8 cellular contexts compared by ENCODE assay signal in genomic region chr12:1590083-1590979, GRCh38. TPM values are rescaled to one million over a fixed set of nuclear protein-coding genes. Genes with fewer than 3 reads are reported as not detected.
DNase-seq lines count a peak whose midpoint lies in the region; ATAC-seq and TF ChIP-seq lines count a peak whose summit lies in the region.

No MANE protein-coding gene starts in this region.

- H3K27ac ChIP-seq in hepatocyte: no peak overlapping the region

- ATAC-seq in activated naive CD8-positive, alpha-beta T cell treated with anti-CD3 and anti-CD28 coated beads, Interleukin-2, amount 10 ng/mL, durations not matched to agents 7 days and 5 days (ENCODE audit: low read depth): no peak
- ATAC-seq in omental fat pad (ENCODE audit: low FRiP score) (no peak), GM18861 (IDR thresholded peaks at IDR 0.05; ENCODE audit: unreplicated experiment) (no peak)

- 32% methylated on average over 12 of the region's 12 CpGs for WGBS in hepatocyte (ENCODE audit: low lambda C conversion rate, missing lambda C conversion rate)

- H3K4me3 ChIP-seq in HFF-Myc (replicated peaks; ENCODE audit: low read depth, low read length): peak overlapping the region; percentile 73
- H3K4me3 ChIP-seq in hepatocyte: no peak overlapping the region
- peak overlapping the region; percentile 68 for H3K4me3 ChIP-seq in skeletal muscle cell (ENCODE audit: low read depth, low read length)

- no peak for DNase-seq in HFF-Myc (ENCODE audit: extremely low read depth, low read depth)
- no peak for DNase-seq in activated naive CD8-positive, alpha-beta T cell treated with anti-CD3 and anti-CD28 coated beads, Interleukin-2, amount 10 ng/mL, durations not matched to agents 7 days and 5 days
- DNase-seq in hepatocyte (ENCODE audit: low spot score): no peak
- DNase-seq in skeletal muscle cell (ENCODE audit: low read depth): no peak
- DNase-seq in omental fat pad (ENCODE audit: low spot score): no peak
- no peak for DNase-seq in NCI-H1417 treated with DMSO at 0.1 percent for 48 hours (lab: John Stamatoyannopoulos, UW)
- no peak for DNase-seq in NOMO-1 treated with dmso at 0.1 percent for 144 hours (lab: John Stamatoyannopoulos, UW; ENCODE audit: unreplicated experiment)

- no peak overlapping the region for H2AFZ ChIP-seq in hepatocyte

- peaks cover 48% of the 10 kb centered on the region for H3K4me1 ChIP-seq in hepatocyte (ENCODE audit: insufficient read depth)

- peaks cover 50% of the 10 kb centered on the region for H3K4me1 Mint-ChIP-seq in activated naive CD8-positive, alpha-beta T cell treated with anti-CD3 and anti-CD28 coated beads, Interleukin-2, amount 10 ng/mL, durations not matched to agents 7 days and 5 days

- no peaks in the 10 kb centered on the region for H3K27me3 ChIP-seq in hepatocyte

- POLR2A ChIA-PET in activated naive CD8-positive, alpha-beta T cell treated with anti-CD3 and anti-CD28 coated beads, Interleukin-2, amount 10 ng/mL, durations not matched to agents 7 days and 5 days (lab: Charles Lee): interaction anchor here (1.0 to 1.1 kb wide), 2 partner anchors 11 to 453 kb away, joined by 3 read pairs; no protein-coding TSS in a partner anchor

- peaks cover 25% of the 10 kb centered on the region for H3K36me3 Mint-ChIP-seq in activated naive CD8-positive, alpha-beta T cell treated with anti-CD3 and anti-CD28 coated beads, Interleukin-2, amount 10 ng/mL, durations not matched to agents 7 days and 5 days

- H3K36me3 ChIP-seq in hepatocyte (replicated peaks; ENCODE audit: insufficient read depth, low read depth): no peaks in the 10 kb centered on the region

- H3K27ac Mint-ChIP-seq in activated naive CD8-positive, alpha-beta T cell treated with anti-CD3 and anti-CD28 coated beads, Interleukin-2, amount 10 ng/mL, durations not matched to agents 7 days and 5 days: peak overlapping the region; percentile 60

- H3K9me3 Mint-ChIP-seq in activated naive CD8-positive, alpha-beta T cell treated with anti-CD3 and anti-CD28 coated beads, Interleukin-2, amount 10 ng/mL, durations not matched to agents 7 days and 5 days: no peaks in the 10 kb centered on the region

- H3K4me2 ChIP-seq in hepatocyte: peak overlapping the region; percentile 97

- H4K20me1 ChIP-seq in hepatocyte (ENCODE audit: insufficient read depth, poor library complexity, severe bottlenecking): peaks cover 39% of the 10 kb centered on the region

- no peaks in the 10 kb centered on the region for H3K27me3 Mint-ChIP-seq in activated naive CD8-positive, alpha-beta T cell treated with anti-CD3 and anti-CD28 coated beads, Interleukin-2, amount 10 ng/mL, durations not matched to agents 7 days and 5 days

- no peaks in the 10 kb centered on the region for H3K9me2 ChIP-seq in hepatocyte (replicated peaks; ENCODE audit: insufficient read depth)

- TF ChIP-seq CTCF in HFF-Myc (IDR thresholded peaks at IDR 0.05; ENCODE audit: low read depth, low read length, missing control alignments) (no peak), hepatocyte (IDR thresholded peaks at IDR 0.05; ENCODE audit: poor library complexity) (no peak), omental fat pad (IDR thresholded peaks at IDR 0.05) (no peak)

- peaks cover 56% of the 10 kb centered on the region for H3K79me2 ChIP-seq in hepatocyte

- no peaks in the 10 kb centered on the region for H3K9me3 ChIP-seq in hepatocyte (ENCODE audit: low read depth)

- H3K4me3 Mint-ChIP-seq in activated naive CD8-positive, alpha-beta T cell treated with anti-CD3 and anti-CD28 coated beads, Interleukin-2, amount 10 ng/mL, durations not matched to agents 7 days and 5 days: peak overlapping the region; percentile 96

RNA-seq across cellular contexts. Expression of gene FBXL14, which starts 4.0 kb away (rescaled TPM):
- total RNA-seq in activated naive CD8-positive, alpha-beta T cell treated with anti-CD3 and anti-CD28 coated beads, Interleukin-2, amount 10 ng/mL, durations not matched to agents 7 days and 5 days: 10 to 100 TPM; 33.7 to 34.8 TPM
- total RNA-seq in hepatocyte (8.6 and 13.5 TPM in 2 replicates), omental fat pad (10 to 100 TPM in 2 of 4 donors, 1 to 10 TPM in 2; 7.3 to 15.6 (median 10.1) TPM)
- polyA plus RNA-seq in hepatocyte: 10.7 and 11.7 TPM in 2 replicates

RNA-seq across cellular contexts. Expression of gene WNT5B, which starts 38.7 kb away (rescaled TPM):
- total RNA-seq in activated naive CD8-positive, alpha-beta T cell treated with anti-CD3 and anti-CD28 coated beads, Interleukin-2, amount 10 ng/mL, durations not matched to agents 7 days and 5 days: not detected
- total RNA-seq in hepatocyte (16.6 and 19.9 TPM in 2 replicates), omental fat pad (1 to 10 TPM; 3.6 to 9.0 (median 4.0) TPM)
- polyA plus RNA-seq in hepatocyte: 35.3 and 46.7 TPM in 2 replicates

Comparison
In these comparisons a context has a peak if more than half of its experiments do, and no peak if none do; other contexts are left out.
1. RNA of gene WNT5B, which starts 38.7 kb away (total RNA-seq): 16.6 to 19.9 TPM in hepatocyte and 3.6 to 9.0 TPM in omental fat pad; not detected in activated naive CD8-positive, alpha-beta T cell treated with anti-CD3 and anti-CD28 coated beads, Interleukin-2, amount 10 ng/mL, durations not matched to agents 7 days and 5 days; every median in the first group is over 4 times any median in the second.